In genomic region chr22:20025401-20026203, GRCh38 we compare ENCODE assay signal across 27 cellular contexts. TPM values are rescaled to one million over a fixed set of nuclear protein-coding genes. Genes with fewer than 3 reads are reported as not detected.
DNase-seq lines count a peak whose midpoint lies in the region; ATAC-seq and TF ChIP-seq lines count a peak whose summit lies in the region.
"Had no signal": no experiment of that assay in that cellular context is flagged by ENCODE, and none has a peak within 500 bp of the region (broad histone marks: within the 10 kb centered on the region; RNA-seq: fewer than 3 reads in every experiment).

No MANE protein-coding gene starts in this region.

- no peak overlapping the region for H4K5ac ChIP-seq in IMR-90 (ENCODE audit: low read depth, low read length)

- no peak overlapping the region for H3K56ac ChIP-seq in IMR-90 (ENCODE audit: extremely low read depth, insufficient read depth, low read length)

- H3K9ac ChIP-seq in IMR-90 (ENCODE audit: low read depth, low read length): no peak overlapping the region
- H3K9ac ChIP-seq: KMS-11 had no signal

- H3K23ac ChIP-seq in IMR-90 (ENCODE audit: low read depth, low read length): no peak overlapping the region

- H2AFZ ChIP-seq in IMR-90 (replicated peaks; ENCODE audit: low read length, poor library complexity) (no peak overlapping the region), osteoblast (ENCODE audit: low read length) (no peak overlapping the region)

- H2AK9ac ChIP-seq in IMR-90 (replicated peaks; ENCODE audit: low read depth, low read length, poor library complexity): peak overlapping the region; percentile 23

- H3K4me1 ChIP-seq in IMR-90 (ENCODE audit: control insufficient read depth, insufficient read depth, low read length) (peaks cover 9% of the 10 kb centered on the region), osteoblast (ENCODE audit: insufficient read depth, low read length) (peaks cover 10% of the 10 kb centered on the region)

- H3K36me3 ChIP-seq in IMR-90 (ENCODE audit: control insufficient read depth, insufficient read depth, low read length) (peaks cover 6% of the 10 kb centered on the region; the same call in 1 of the 2 replicates), osteoblast (ENCODE audit: insufficient read depth, low read length) (peaks cover 14% of the 10 kb centered on the region)
- H3K36me3 ChIP-seq: cardiac muscle cell had no signal

- H3K36me3 Mint-ChIP-seq in CD4-positive, alpha-beta T cell (ENCODE audit: low read depth): peaks cover 4% of the 10 kb centered on the region
- H3K36me3 Mint-ChIP-seq: activated naive CD4-positive, alpha-beta T cell treated with anti-CD3 and anti-CD28 coated beads, Interleukin-2, amount 50 U/mL, for 24 hours; natural killer cell had no signal

- H2AK5ac ChIP-seq in IMR-90 (ENCODE audit: low read depth, low read length): no peak overlapping the region

- CTCF ChIA-PET in CD4-positive, alpha-beta T cell (lab: Charles Lee): no interaction called here
- CTCF ChIA-PET in IMR-90 (lab: Yijun Ruan, JAX): no interaction called here

- H4K20me1 ChIP-seq in IMR-90 (ENCODE audit: insufficient read depth, low read length): peaks cover 75% of the 10 kb centered on the region
- H4K20me1 ChIP-seq in osteoblast (ENCODE audit: insufficient read depth, low read length): peaks cover 61% of the 10 kb centered on the region

- in situ Hi-C loops in IMR-90 (cut with MboI; ENCODE audit: low sequenced_read_pairs): no loop called here

- peaks cover 81% of the 10 kb centered on the region for H3K79me2 ChIP-seq in osteoblast (ENCODE audit: insufficient read depth, low read length)

- WGBS in IMR-90 (ENCODE audit: extremely low coverage in 2 of 2, insufficient read length in 1 of 2), 2 experiments: 96% methylated on average over 10 of the region's 13 CpGs; no CpG with 5 or more reads in 1 of the 2 experiments

- no TSS peak for BruUV-seq in IMR-90 (replicated peaks; lab: Mats Ljungman, UMichigan)

- no peak overlapping the region for H3K4ac ChIP-seq in IMR-90 (ENCODE audit: low read depth, low read length)

- no peak overlapping the region for H2BK120ac ChIP-seq in IMR-90 (ENCODE audit: low read depth, low read length)

- peaks cover 36% of the 10 kb centered on the region for H3K4me1 Mint-ChIP-seq in CD4-positive, alpha-beta T cell (ENCODE audit: low read depth)

- TF ChIP-seq RAD21 in IMR-90 (IDR thresholded peaks at IDR 0.05; ENCODE audit: low read length): no peak

- no peaks in the 10 kb centered on the region for H3K9me3 ChIP-seq in CD4-positive, alpha-beta T cell (ENCODE audit: control insufficient read depth, low read length)
- H3K9me3 ChIP-seq in IMR-90 (ENCODE audit: control insufficient read depth, insufficient read depth, low read length): no peaks in the 10 kb centered on the region
- no peaks in the 10 kb centered on the region for H3K9me3 ChIP-seq in osteoblast (ENCODE audit: low read depth, low read length)
- H3K9me3 ChIP-seq: lower lobe of right lung, upper lobe of left lung had no signal

- H3K9me3 Mint-ChIP-seq in CD4-positive, alpha-beta T cell: no peaks in the 10 kb centered on the region
- H3K9me3 Mint-ChIP-seq: activated naive CD4-positive, alpha-beta T cell treated with anti-CD3 and anti-CD28 coated beads, Interleukin-2, amount 50 U/mL, for 24 hours; activated T-cell treated with anti-CD3 and anti-CD28 coated beads, Interleukin-2, amount 50 U/mL, for 72 hours; natural killer cell had no signal

- H3K18ac ChIP-seq in IMR-90 (ENCODE audit: low read depth, low read length): no peak overlapping the region

- no peak for DNase-seq in CD4-positive, alpha-beta T cell
- DNase-seq in IMR-90 (no peak), coronary artery (ENCODE audit: low spot score) (peak; percentile 50), osteoblast (ENCODE audit: insufficient read length, low spot score, missing footprints) (peak; percentile 46), GM10266 (ENCODE audit: extremely low spot score) (no peak), NCI-H524 (lab: John Stamatoyannopoulos, UW) (no peak), NCI-H1436 treated with DMSO at 0.1 percent for 48 hours (lab: John Stamatoyannopoulos, UW) (no peak)
- DNase-seq: activated CD4-positive, alpha-beta T cell treated with anti-CD3 and anti-CD28 coated beads for 48 hours; activated CD8-positive, alpha-beta memory T cell treated with anti-CD3 and anti-CD28 coated beads, Interleukin-2, amount 10 ng/mL, durations not matched to agents 7 days and 5 days; activated T-cell treated with anti-CD3 and anti-CD28 coated beads, Interleukin-2, amount 50 U/mL, for 72 hours; CD4-positive, CD25-positive, alpha-beta regulatory T cell; EL; lower lobe of right lung; MM.1S; natural killer cell; NCI-H2029 treated with DMSO at 0.1 percent for 48 hours; NCI-H748 treated with DMSO at 0.1 percent for 48 hours; RPMI8226; stimulated activated CD4-positive, alpha-beta T cell treated with anti-CD3 and anti-CD28 coated beads, Interleukin-2, amount 100 ng/mL, for 24 hours; T-helper 17 cell; upper lobe of left lung had no signal

- no peak overlapping the region for H3K27ac ChIP-seq in CD4-positive, alpha-beta T cell (ENCODE audit: low read depth, low read length)
- no peak overlapping the region for H3K27ac ChIP-seq in IMR-90 (ENCODE audit: insufficient read depth, low read length)
- no peak overlapping the region for H3K27ac ChIP-seq in coronary artery
- no peak overlapping the region for H3K27ac ChIP-seq in osteoblast (ENCODE audit: low read depth, low read length)
- H3K27ac ChIP-seq: cardiac muscle cell, KMS-11, lower lobe of right lung, upper lobe of left lung, VCaP had no signal

- H3K14ac ChIP-seq in IMR-90 (replicated peaks; ENCODE audit: low read depth, low read length): no peak overlapping the region

- intact Hi-C loops in CD4-positive, alpha-beta T cell (cut with DNase I, micrococcal nuclease): loop anchor here in 1 of 2 experiments (5.0 kb wide), 1 partner anchor 53 kb away; no protein-coding TSS in a partner anchor
- intact Hi-C loops in IMR-90 (cut with micrococcal nuclease): no loop called here

- TF ChIP-seq POLR2A in IMR-90 (IDR thresholded peaks at IDR 0.05; ENCODE audit: low read depth, low read length): no peak

- H3K27me3 Mint-ChIP-seq in CD4-positive, alpha-beta T cell: no peaks in the 10 kb centered on the region
- H3K27me3 Mint-ChIP-seq: activated CD8-positive, alpha-beta memory T cell treated with anti-CD3 and anti-CD28 coated beads, Interleukin-2, amount 10 ng/mL, durations not matched to agents 7 days and 5 days; activated naive CD4-positive, alpha-beta T cell treated with anti-CD3 and anti-CD28 coated beads, Interleukin-2, amount 50 U/mL, for 24 hours; CD4-positive, CD25-positive, alpha-beta regulatory T cell; T-helper 17 cell had no signal

- no peak overlapping the region for H4K8ac ChIP-seq in IMR-90 (ENCODE audit: low read depth in 2 of 2, low read length in 2 of 2)

- H3K4me3 ChIP-seq in IMR-90 (ENCODE audit: insufficient read depth, low read depth, low read length): no peak overlapping the region
- H3K4me3 ChIP-seq in coronary artery: no peak overlapping the region
- no peak overlapping the region for H3K4me3 ChIP-seq in osteoblast (ENCODE audit: insufficient read depth, low read length)
- H3K4me3 ChIP-seq: cardiac muscle cell, lower lobe of right lung, smooth muscle cell, upper lobe of left lung had no signal

- POLR2A ChIA-PET in CD4-positive, alpha-beta T cell (lab: Charles Lee): no interaction called here
- POLR2A ChIA-PET in IMR-90 (lab: Charles Lee; ENCODE audit: unreplicated experiment): no interaction called here

- H3K27ac Mint-ChIP-seq in CD4-positive, alpha-beta T cell: peak overlapping the region; percentile 33
- H3K27ac Mint-ChIP-seq: activated CD8-positive, alpha-beta memory T cell treated with anti-CD3 and anti-CD28 coated beads, Interleukin-2, amount 10 ng/mL, durations not matched to agents 7 days and 5 days; activated naive CD4-positive, alpha-beta T cell treated with anti-CD3 and anti-CD28 coated beads, Interleukin-2, amount 50 U/mL, for 24 hours; activated T-cell treated with anti-CD3 and anti-CD28 coated beads, Interleukin-2, amount 50 U/mL, for 72 hours had no signal

- H2BK20ac ChIP-seq in IMR-90 (ENCODE audit: low read depth, low read length): no peak overlapping the region

- peaks cover 36% of the 10 kb centered on the region for H3K9me1 ChIP-seq in IMR-90 (ENCODE audit: insufficient read depth, low read length)

- H4K91ac ChIP-seq in IMR-90 (ENCODE audit: insufficient read depth, low read depth, low read length): no peak overlapping the region

- no peak overlapping the region for H2BK15ac ChIP-seq in IMR-90 (ENCODE audit: low read depth, low read length)

- peaks cover 24 to 86% of the 10 kb centered on the region in 2 experiments for H3K79me1 ChIP-seq in IMR-90 (ENCODE audit: low read depth in 1 of 2, low read length in 2 of 2)

- peak overlapping the region; percentile 57 for H3K4me3 Mint-ChIP-seq in CD4-positive, alpha-beta T cell
- H3K4me3 Mint-ChIP-seq: activated CD8-positive, alpha-beta memory T cell treated with anti-CD3 and anti-CD28 coated beads, Interleukin-2, amount 10 ng/mL, durations not matched to agents 7 days and 5 days; activated naive CD4-positive, alpha-beta T cell treated with anti-CD3 and anti-CD28 coated beads, Interleukin-2, amount 50 U/mL, for 24 hours; activated T-cell treated with anti-CD3 and anti-CD28 coated beads, Interleukin-2, amount 50 U/mL, for 72 hours; natural killer cell; T-helper 17 cell had no signal

- H2BK5ac ChIP-seq in IMR-90 (ENCODE audit: low read depth, low read length, poor library complexity, severe bottlenecking): no peak overlapping the region

- H3K27me3 ChIP-seq in CD4-positive, alpha-beta T cell (ENCODE audit: control insufficient read depth, insufficient read depth, low read length): no peaks in the 10 kb centered on the region
- H3K27me3 ChIP-seq in IMR-90 (ENCODE audit: control insufficient read depth, insufficient read depth, low read length) (no peaks in the 10 kb centered on the region), osteoblast (ENCODE audit: insufficient read depth, low read length) (no peaks in the 10 kb centered on the region)
- H3K27me3 ChIP-seq: cardiac muscle cell, upper lobe of left lung had no signal

- no peak for ATAC-seq in CD4-positive, alpha-beta T cell (ENCODE audit: poor library complexity)
- ATAC-seq in IMR-90 (ENCODE audit: low read depth): no peak
- ATAC-seq: activated CD8-positive, alpha-beta memory T cell treated with anti-CD3 and anti-CD28 coated beads, Interleukin-2, amount 10 ng/mL, durations not matched to agents 7 days and 5 days; activated T-cell treated with anti-CD3 and anti-CD28 coated beads, Interleukin-2, amount 50 U/mL, for 72 hours; lower lobe of right lung; natural killer cell; SK-N-SH treated with all-trans-retinoic acid at 6 μM for 48 hours; T-helper 17 cell had no signal

- H3K4me2 ChIP-seq in IMR-90 (ENCODE audit: low read depth, low read length) (no peak overlapping the region), osteoblast (ENCODE audit: insufficient read depth, low read length) (no peak overlapping the region)
- H3K4me2 ChIP-seq: KMS-11, smooth muscle cell had no signal

- no peak for TF ChIP-seq CTCF in CD4-positive, alpha-beta T cell (IDR thresholded peaks at IDR 0.05)
- TF ChIP-seq CTCF in IMR-90 (conservative IDR thresholded peaks at IDR 0.05; ENCODE audit: low read depth, low read length): no peak
- TF ChIP-seq CTCF in coronary artery (IDR thresholded peaks at IDR 0.05): no peak
- no peak for TF ChIP-seq CTCF in osteoblast (IDR thresholded peaks at IDR 0.05; ENCODE audit: extremely low read depth, low read depth, low read length)
- TF ChIP-seq CTCF in GM10266 (IDR thresholded peaks at IDR 0.05; ENCODE audit: control insufficient read depth, insufficient read depth, low read depth, missing control alignments): no peak

- dilution Hi-C loops in IMR-90 (cut with HindIII; ENCODE audit: low sequenced_read_pairs, unreplicated experiment): no loop called here

RNA-seq across cellular contexts. Expression of gene TANGO2, which starts 4.7 kb away (rescaled TPM):
- total RNA-seq in CD4-positive, alpha-beta T cell: 10 to 100 TPM; 10.3 to 10.5 TPM
- total RNA-seq in IMR-90 (2012; rRNA removed) (60.5 and 75.1 TPM in 2 replicates), osteoblast (41.8 and 43.8 TPM in 2 replicates)
- 43.2 and 45.1 TPM in 2 replicates for polyA plus RNA-seq in IMR-90 (2012; rRNA removed)
- 33.0 and 52.8 TPM in 2 replicates for polyA plus RNA-seq in IMR-90 (2012; cell fraction: cytosol; rRNA removed)
- polyA plus RNA-seq in IMR-90 (2012; cell fraction: nucleus; rRNA removed; ENCODE audit: low replicate concordance): 45.9 and 91.8 TPM in 2 replicates

RNA-seq across cellular contexts. Expression of gene ARVCF, which starts 9.0 kb away (rescaled TPM):
- 1 to 10 TPM; 2.2 to 2.5 TPM for total RNA-seq in CD4-positive, alpha-beta T cell
- total RNA-seq in IMR-90 (2012; rRNA removed): 8.6 and 12.2 TPM in 2 replicates
- 14.1 and 18.1 TPM in 2 replicates for polyA plus RNA-seq in IMR-90 (2012; rRNA removed)
- polyA plus RNA-seq in IMR-90 (2012; cell fraction: cytosol; rRNA removed): 8.9 and 14.7 TPM in 2 replicates
- 46.1 and 149 TPM in 2 replicates for polyA plus RNA-seq in IMR-90 (2012; cell fraction: nucleus; rRNA removed; ENCODE audit: low replicate concordance)
- total RNA-seq in osteoblast: 19.7 and 27.1 TPM in 2 replicates

RNA-seq across cellular contexts. Expression of gene DGCR8, which starts 54.4 kb away (rescaled TPM):
- 10 to 100 TPM; 17.8 to 18.5 TPM for total RNA-seq in CD4-positive, alpha-beta T cell
- 16.7 and 22.8 TPM in 2 replicates for total RNA-seq in IMR-90 (2012; rRNA removed)
- polyA plus RNA-seq in IMR-90 (2012; rRNA removed): 21.5 and 25.3 TPM in 2 replicates
- 12.2 and 14.6 TPM in 2 replicates for polyA plus RNA-seq in IMR-90 (2012; cell fraction: cytosol; rRNA removed)
- polyA plus RNA-seq in IMR-90 (2012; cell fraction: nucleus; rRNA removed; ENCODE audit: low replicate concordance): 122 and 125 TPM in 2 replicates
- 25.9 and 44.2 TPM in 2 replicates for total RNA-seq in osteoblast

Comparison
In these comparisons a context has a peak if more than half of its experiments do, and no peak if none do; other contexts are left out.
1. DNase-seq: peak in coronary artery (single experiment) and osteoblast (single experiment); none in CD4-positive, alpha-beta T cell (0 of 10), IMR-90 (single experiment), GM10266 (single experiment), NCI-H524 (0 of 2) and NCI-H1436 treated with DMSO at 0.1 percent for 48 hours (single experiment).